Comparison of ENCODE assay signal across 9 cellular contexts in genomic region chr4:103786014-103786413, GRCh38.
A peak's percentile ranks its signal among the peaks of the same experiment; 100 is the strongest.
DNase-seq lines count a peak whose midpoint lies in the region; ATAC-seq and TF ChIP-seq lines count a peak whose summit lies in the region.
"Had no signal": no experiment of that assay in that cellular context is flagged by ENCODE, and none has a peak within 500 bp of the region (broad histone marks: within the 10 kb centered on the region; RNA-seq: fewer than 3 reads in every experiment).

No MANE protein-coding gene starts in this region.

- H3K36me3 Mint-ChIP-seq in MCF 10A (ENCODE audit: insufficient read depth, unreplicated experiment): no peaks in the 10 kb centered on the region

- no peaks in the 10 kb centered on the region for H3K27me3 ChIP-seq in breast epithelium
- no peaks in the 10 kb centered on the region for H3K27me3 ChIP-seq in HAP-1 (ENCODE audit: low read depth)
- H3K27me3 ChIP-seq: upper lobe of left lung had no signal

- no peaks in the 10 kb centered on the region for H3K4me1 Mint-ChIP-seq in MCF 10A (ENCODE audit: insufficient read depth, unreplicated experiment)

- in situ Hi-C loops in HAP-1 (cut with MboI; ENCODE audit: low sequenced_read_pairs) (loop anchor here (10.0 kb wide), 1 partner anchor 581 kb away; no protein-coding TSS in a partner anchor), astrocyte of the spinal cord (cut with HindIII; ENCODE audit: low sequenced_read_pairs) (no loop called here)

- WGBS in lower leg skin, 2 donors: 82 to 91% methylated on average over 2 of the region's 2 CpGs

- TF ChIP-seq CTCF in MCF 10A (IDR thresholded peaks at IDR 0.05; ENCODE audit: unreplicated experiment): peak; percentile 58
- peak in 1 of 3 donors; percentile 26 for TF ChIP-seq CTCF in breast epithelium (IDR thresholded peaks at IDR 0.05)
- peak; percentile 39 for TF ChIP-seq CTCF in astrocyte of the spinal cord (IDR thresholded peaks at IDR 0.05; ENCODE audit: low read depth, low read length)
- no peak for TF ChIP-seq CTCF in lower leg skin (IDR thresholded peaks at IDR 0.05)

- CTCF ChIA-PET in MCF 10A (lab: Yijun Ruan, JAX): interaction anchor here (0.6 to 3.7 kb wide), 33 partner anchors 9 to 695 kb away, joined by 3 to 42 read pairs (median 4); no protein-coding TSS in a partner anchor

- H3K4me1 ChIP-seq in breast epithelium: no peaks in the 10 kb centered on the region
- H3K4me1 ChIP-seq in HAP-1: peaks cover 4% of the 10 kb centered on the region; the same call in 1 of the 2 replicates
- H3K4me1 ChIP-seq: upper lobe of left lung had no signal

- no peak overlapping the region for H3K4me3 Mint-ChIP-seq in MCF 10A (ENCODE audit: unreplicated experiment)

- no peak overlapping the region for H3K27ac ChIP-seq in breast epithelium
- H3K27ac ChIP-seq: upper lobe of left lung had no signal

- no peaks in the 10 kb centered on the region for H3K9me3 Mint-ChIP-seq in MCF 10A (ENCODE audit: unreplicated experiment)

- H3K27ac Mint-ChIP-seq in MCF 10A (ENCODE audit: low read depth, unreplicated experiment): no peak overlapping the region

- no peaks in the 10 kb centered on the region for H3K36me3 ChIP-seq in breast epithelium
- no peaks in the 10 kb centered on the region for H3K36me3 ChIP-seq in HAP-1 (replicated peaks)
- H3K36me3 ChIP-seq: upper lobe of left lung had no signal

- POLR2A ChIA-PET in MCF 10A (lab: Yijun Ruan, JAX): interaction anchor here (0.6 to 0.9 kb wide), 2 partner anchors 588 to 684 kb away, joined by 3 read pairs; partner anchors contain the start of gene CENPE

- H3K9me3 ChIP-seq in breast epithelium (peaks cover 0 to 32% of the 10 kb centered on the region in 2 donors), HAP-1 (no peaks in the 10 kb centered on the region)

- TF ChIP-seq POLR2A in breast epithelium (IDR thresholded peaks at IDR 0.05) (no peak), lower leg skin (IDR thresholded peaks at IDR 0.05) (no peak)

- no peaks in the 10 kb centered on the region for H3K27me3 Mint-ChIP-seq in MCF 10A (ENCODE audit: insufficient read depth, unreplicated experiment)

- BruUV-seq in MCF 10A (replicated peaks; lab: Mats Ljungman, UMichigan): no TSS peak

- H3K4me3 ChIP-seq in breast epithelium: no peak overlapping the region
- no peak overlapping the region for H3K4me3 ChIP-seq in HAP-1
- no peak overlapping the region for H3K4me3 ChIP-seq in astrocyte of the spinal cord (ENCODE audit: low read depth, low read length)
- H3K4me3 ChIP-seq in lower leg skin (ENCODE audit: low read depth, poor library complexity, severe bottlenecking): no peak overlapping the region
- H3K4me3 ChIP-seq: upper lobe of left lung had no signal

- ATAC-seq in sciatic nerve: no peak

- peak; percentile 64 for DNase-seq in MCF 10A (ENCODE audit: unreplicated experiment)
- DNase-seq in breast epithelium (ENCODE audit: low spot score in 2 of 2): no peak
- DNase-seq in HAP-1 (ENCODE audit: low spot score in 2 of 2): peak; percentile 64 to 76
- DNase-seq in M059J (ENCODE audit: low read depth): peak; percentile 37
- DNase-seq in astrocyte of the spinal cord (ENCODE audit: low read depth, low spot score): peak; percentile 3
- DNase-seq in myocyte (ENCODE audit: low read depth): peak; percentile 27
- DNase-seq in sciatic nerve (ENCODE audit: low spot score): no peak
- no peak for DNase-seq in lower leg skin (ENCODE audit: low spot score in 2 of 2)
- DNase-seq: upper lobe of left lung had no signal

- intact Hi-C loops in MCF 10A (cut with micrococcal nuclease): loop anchor here (1.0 to 5.0 kb wide), 5 partner anchors 131 to 582 kb away; no protein-coding TSS in a partner anchor
- intact Hi-C loops in breast epithelium (cut with DNase I; ENCODE audit: low total_unique reads): no loop called here
- intact Hi-C loops in sciatic nerve (cut with DNase I): no loop called here
- intact Hi-C loops in lower leg skin (cut with DNase I; ENCODE audit: low total_unique reads): no loop called here

Comparison
In these comparisons a context has a peak if more than half of its experiments do, and no peak if none do; other contexts are left out.
1. DNase-seq: peak in MCF 10A (single experiment), HAP-1 (2 of 2), M059J (single experiment), astrocyte of the spinal cord (single experiment) and myocyte (single experiment); none in breast epithelium (0 of 2), sciatic nerve (single experiment) and lower leg skin (0 of 2).
2. CTCF ChIP-seq: peak in MCF 10A (single experiment) and astrocyte of the spinal cord (single experiment); none in lower leg skin (0 of 3).